In the genomic region with DNA sequence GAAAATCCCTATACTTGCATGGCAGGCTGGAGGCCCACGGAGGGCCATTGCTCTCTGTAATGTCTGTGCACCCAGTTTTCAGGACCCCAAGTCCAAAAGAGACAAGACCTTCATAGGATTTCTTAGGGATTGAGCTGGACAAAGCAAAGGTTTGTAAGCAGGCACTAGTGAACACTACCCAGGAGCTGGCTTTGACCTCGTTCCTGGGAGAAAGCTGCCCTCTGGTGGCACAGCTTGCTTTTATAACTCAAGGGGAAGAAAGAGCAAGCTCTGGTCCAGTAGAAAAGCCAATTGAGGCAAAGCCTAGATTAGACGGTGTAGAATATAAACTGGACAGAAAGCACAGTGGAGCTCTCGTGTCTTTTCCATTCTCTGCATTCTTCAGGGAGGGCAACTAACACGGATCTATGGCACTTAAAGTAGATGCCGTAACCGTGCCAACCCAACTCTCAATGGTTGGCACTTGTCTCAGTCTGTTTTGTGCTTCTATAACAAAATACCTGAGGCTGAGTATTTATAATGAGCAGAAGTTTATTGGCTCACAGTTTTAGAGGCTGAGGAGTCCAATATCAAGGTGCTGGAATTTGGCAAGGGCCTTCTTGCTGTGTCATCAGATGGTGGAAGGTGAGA, we compare ENCODE assay signal across 8 cellular contexts. TPM values are rescaled to one million over a fixed set of nuclear protein-coding genes. Genes with fewer than 3 reads are reported as not detected.
A peak's percentile ranks its signal among the peaks of the same experiment; 100 is the strongest.
DNase-seq lines count a peak whose midpoint lies in the region; ATAC-seq and TF ChIP-seq lines count a peak whose summit lies in the region.

No MANE protein-coding gene starts in this region.

- H3K9me3 Mint-ChIP-seq in activated naive CD4-positive, alpha-beta T cell treated with anti-CD3 and anti-CD28 coated beads for 36 hours: no peaks in the 10 kb centered on the region
- H3K9me3 Mint-ChIP-seq in chondrocyte (ENCODE audit: low read depth) (no peaks in the 10 kb centered on the region), type B pancreatic cell (no peaks in the 10 kb centered on the region)

- no peaks in the 10 kb centered on the region for H3K27me3 ChIP-seq in NT2/D1 (ENCODE audit: insufficient read depth, insufficient read length)

- intact Hi-C loops in activated naive CD4-positive, alpha-beta T cell treated with anti-CD3 and anti-CD28 coated beads for 36 hours (cut with micrococcal nuclease): loop anchor here (1.0 kb wide), 2 partner anchors 47 to 153 kb away; no protein-coding TSS in a partner anchor

- peak; percentile 89 for TF ChIP-seq CTCF in chondrocyte (IDR thresholded peaks at IDR 0.05)
- peak; percentile 76 for TF ChIP-seq CTCF in type B pancreatic cell (conservative IDR thresholded peaks at IDR 0.05)

- H3K27ac Mint-ChIP-seq in activated naive CD4-positive, alpha-beta T cell treated with anti-CD3 and anti-CD28 coated beads for 36 hours: no peak overlapping the region
- H3K27ac Mint-ChIP-seq in chondrocyte (ENCODE audit: unreplicated experiment) (no peak overlapping the region), type B pancreatic cell (peak overlapping the region; percentile 20)

- H3K4me3 ChIP-seq in NT2/D1 (ENCODE audit: insufficient read length, low read depth): no peak overlapping the region

- ATAC-seq in HG03378 (IDR thresholded peaks at IDR 0.05; ENCODE audit: unreplicated experiment) (peak; percentile 73), GM18858 (IDR thresholded peaks at IDR 0.05; ENCODE audit: unreplicated experiment) (no peak)

- H3K4me1 Mint-ChIP-seq in activated naive CD4-positive, alpha-beta T cell treated with anti-CD3 and anti-CD28 coated beads for 36 hours (ENCODE audit: low read depth): no peaks in the 10 kb centered on the region
- H3K4me1 Mint-ChIP-seq in chondrocyte (ENCODE audit: low read depth) (no peaks in the 10 kb centered on the region), type B pancreatic cell (ENCODE audit: unreplicated experiment) (peaks cover 18% of the 10 kb centered on the region)

- no peaks in the 10 kb centered on the region for H3K4me1 ChIP-seq in NT2/D1 (ENCODE audit: insufficient read depth, insufficient read length)

- H3K4me3 Mint-ChIP-seq in activated naive CD4-positive, alpha-beta T cell treated with anti-CD3 and anti-CD28 coated beads for 36 hours: no peak overlapping the region
- no peak overlapping the region for H3K4me3 Mint-ChIP-seq in chondrocyte (ENCODE audit: unreplicated experiment)
- H3K4me3 Mint-ChIP-seq in type B pancreatic cell: no peak overlapping the region

- H3K36me3 Mint-ChIP-seq in activated naive CD4-positive, alpha-beta T cell treated with anti-CD3 and anti-CD28 coated beads for 36 hours (ENCODE audit: low read depth): no peaks in the 10 kb centered on the region
- H3K36me3 Mint-ChIP-seq in chondrocyte (ENCODE audit: low read depth) (no peaks in the 10 kb centered on the region), type B pancreatic cell (no peaks in the 10 kb centered on the region)

- no peaks in the 10 kb centered on the region for H3K27me3 Mint-ChIP-seq in activated naive CD4-positive, alpha-beta T cell treated with anti-CD3 and anti-CD28 coated beads for 36 hours (ENCODE audit: low read depth)
- peaks cover 36% of the 10 kb centered on the region for H3K27me3 Mint-ChIP-seq in chondrocyte (ENCODE audit: low read depth)
- peaks cover 5% of the 10 kb centered on the region for H3K27me3 Mint-ChIP-seq in type B pancreatic cell

- CTCF ChIA-PET in activated naive CD4-positive, alpha-beta T cell treated with anti-CD3 and anti-CD28 coated beads for 36 hours (lab: Charles Lee): interaction anchor here (0.6 to 3.4 kb wide), 9 partner anchors 41 to 845 kb away, joined by 3 to 18 read pairs (median 3); no protein-coding TSS in a partner anchor

- no peak overlapping the region for H3K9ac ChIP-seq in NT2/D1 (ENCODE audit: insufficient read length, low read depth)

- H3K9me3 ChIP-seq in NT2/D1 (ENCODE audit: insufficient read depth, low read length): no peaks in the 10 kb centered on the region

- peak; percentile 53 for DNase-seq in activated naive CD4-positive, alpha-beta T cell treated with anti-CD3 and anti-CD28 coated beads for 36 hours
- no peak for DNase-seq in activated naive CD4-positive, alpha-beta T cell treated with anti-CD3 and anti-CD28 coated beads, Interleukin-2, amount 50 U/mL, for 16 hours
- peak; percentile 63 for DNase-seq in NT2/D1 (ENCODE audit: low read depth, low spot score)
- no peak for DNase-seq in chondrocyte (ENCODE audit: low spot score)
- peak; percentile 73 for DNase-seq in kidney tubule cell (ENCODE audit: low spot score)
- DNase-seq in type B pancreatic cell (ENCODE audit: extremely low spot score, unreplicated experiment): no peak

- no peaks in the 10 kb centered on the region for H3K36me3 ChIP-seq in NT2/D1 (ENCODE audit: insufficient read depth, insufficient read length, low read length)

RNA-seq across cellular contexts. Expression of a gene that starts 7.9 kb away (rescaled TPM):
- total RNA-seq in activated naive CD4-positive, alpha-beta T cell treated with anti-CD3 and anti-CD28 coated beads for 36 hours: not detected
- total RNA-seq in chondrocyte (not detected in 3 replicates), type B pancreatic cell (ENCODE audit: low replicate concordance) (55.6 and 198 TPM in 2 replicates)

Comparison
In these comparisons a context has a peak if more than half of its experiments do, and no peak if none do; other contexts are left out.
1. DNase-seq: peak in activated naive CD4-positive, alpha-beta T cell treated with anti-CD3 and anti-CD28 coated beads for 36 hours (single experiment), NT2/D1 (single experiment) and kidney tubule cell (single experiment); none in activated naive CD4-positive, alpha-beta T cell treated with anti-CD3 and anti-CD28 coated beads, Interleukin-2, amount 50 U/mL, for 16 hours (single experiment), chondrocyte (single experiment) and type B pancreatic cell (single experiment).
2. RNA of a gene that starts 7.9 kb away (total RNA-seq): 55.6 to 198 TPM in type B pancreatic cell; not detected in activated naive CD4-positive, alpha-beta T cell treated with anti-CD3 and anti-CD28 coated beads for 36 hours and not detected in chondrocyte; every median in the first group is over 10 times any median in the second.